In genomic region chr4:132056466-132056865, GRCh38 we compare ENCODE assay signal across 21 cellular contexts.
DNase-seq lines count a peak whose midpoint lies in the region; ATAC-seq and TF ChIP-seq lines count a peak whose summit lies in the region.
"Had no signal": no experiment of that assay in that cellular context is flagged by ENCODE, and none has a peak within 500 bp of the region (broad histone marks: within the 10 kb centered on the region; RNA-seq: fewer than 3 reads in every experiment).

No MANE protein-coding gene starts in this region.

- H3K4me2 ChIP-seq in IMR-90 (ENCODE audit: low read depth, low read length) (no peak overlapping the region), SU-DHL-6 (ENCODE audit: low read depth, low read length, poor library complexity, severe bottlenecking) (no peak overlapping the region)

- POLR2A ChIA-PET in IMR-90 (lab: Charles Lee; ENCODE audit: unreplicated experiment): no interaction called here

- no peak overlapping the region for H2BK120ac ChIP-seq in IMR-90 (ENCODE audit: low read depth, low read length)

- no peak overlapping the region for H3K14ac ChIP-seq in IMR-90 (replicated peaks; ENCODE audit: low read depth, low read length)

- H2BK15ac ChIP-seq in IMR-90 (ENCODE audit: low read depth, low read length): no peak overlapping the region

- H3K79me1 ChIP-seq in IMR-90 (ENCODE audit: low read depth in 1 of 2, low read length in 2 of 2): no peaks in the 10 kb centered on the region

- no peaks in the 10 kb centered on the region for H3K9me2 ChIP-seq in SU-DHL-6 (replicated peaks; ENCODE audit: insufficient read depth, low read length)

- DNase-seq in IMR-90: peak; percentile 16
- DNase-seq in choroid plexus epithelial cell (ENCODE audit: low read depth): peak; percentile 19
- DNase-seq in GM10266 (ENCODE audit: extremely low spot score): no peak
- DNase-seq in NCI-H345 treated with DMSO at 0.1 percent for 48 hours (lab: John Stamatoyannopoulos, UW; ENCODE audit: unreplicated experiment): no peak
- DNase-seq: CD4-positive, CD25-positive, alpha-beta regulatory T cell; DMS79; GOT3; Kasumi-1; MM.1S; NCI-H1048; NCI-H1417 treated with DMSO at 0.1 percent for 48 hours; NCI-H187 treated with DMSO at 0.1 percent for 48 hours; NCI-H2107; NCI-H510A; NCI-H748 treated with DMSO at 0.1 percent for 48 hours; OCI-M1 had no signal

- no peak overlapping the region for H4K91ac ChIP-seq in IMR-90 (ENCODE audit: insufficient read depth, low read depth, low read length)

- no peak for TF ChIP-seq RAD21 in IMR-90 (IDR thresholded peaks at IDR 0.05; ENCODE audit: low read length)

- dilution Hi-C loops in IMR-90 (cut with HindIII; ENCODE audit: low sequenced_read_pairs, unreplicated experiment): no loop called here

- H3K9me1 ChIP-seq in IMR-90 (ENCODE audit: insufficient read depth, low read length): peaks cover 2% of the 10 kb centered on the region; the same call in 1 of the 2 replicates

- H3K18ac ChIP-seq in IMR-90 (ENCODE audit: low read depth, low read length): no peak overlapping the region

- 89% methylated on average over 1 of the region's 1 CpG; no CpG with 5 or more reads in 1 of the 2 experiments for WGBS in IMR-90 (ENCODE audit: extremely low coverage in 2 of 2, insufficient read length in 1 of 2), 2 experiments

- no peaks in the 10 kb centered on the region; the same call in 1 of the 2 replicates for H3K9me3 ChIP-seq in IMR-90 (ENCODE audit: control insufficient read depth, insufficient read depth, low read length)
- no peaks in the 10 kb centered on the region for H3K9me3 ChIP-seq in SU-DHL-6 (ENCODE audit: insufficient read depth, low read length)
- H3K9me3 ChIP-seq: SJSA1 had no signal

- ATAC-seq in IMR-90 (ENCODE audit: low read depth) (no peak; the same call in 1 of the 2 replicates), HG02973 (IDR thresholded peaks at IDR 0.05; ENCODE audit: unreplicated experiment) (no peak), HG03521 (IDR thresholded peaks at IDR 0.05; ENCODE audit: unreplicated experiment) (no peak)
- ATAC-seq: HCT116 had no signal

- CTCF ChIA-PET in IMR-90 (lab: Yijun Ruan, JAX): no interaction called here

- H3K27me3 ChIP-seq in IMR-90 (ENCODE audit: control insufficient read depth, insufficient read depth, low read length) (no peaks in the 10 kb centered on the region), SU-DHL-6 (ENCODE audit: low read length) (no peaks in the 10 kb centered on the region)
- H3K27me3 ChIP-seq: SJSA1 had no signal

- no peak overlapping the region for H2BK5ac ChIP-seq in IMR-90 (ENCODE audit: low read depth, low read length, poor library complexity, severe bottlenecking)

- H2AK5ac ChIP-seq in IMR-90 (ENCODE audit: low read depth, low read length): no peak overlapping the region

- intact Hi-C loops in IMR-90 (cut with micrococcal nuclease): no loop called here

- TF ChIP-seq CTCF in IMR-90 (conservative IDR thresholded peaks at IDR 0.05; ENCODE audit: low read depth, low read length): no peak
- no peak for TF ChIP-seq CTCF in SU-DHL-6 (IDR thresholded peaks at IDR 0.05; ENCODE audit: insufficient read depth, low read length, poor library complexity, severe bottlenecking)
- no peak for TF ChIP-seq CTCF in choroid plexus epithelial cell (conservative IDR thresholded peaks at IDR 0.05; ENCODE audit: low read depth, low read length)
- no peak for TF ChIP-seq CTCF in GM10266 (IDR thresholded peaks at IDR 0.05; ENCODE audit: control insufficient read depth, insufficient read depth, low read depth, missing control alignments)

- no peaks in the 10 kb centered on the region for H3F3A ChIP-seq in SU-DHL-6 (ENCODE audit: insufficient read depth)

- in situ Hi-C loops in IMR-90 (cut with MboI; ENCODE audit: low sequenced_read_pairs): no loop called here

- H4K5ac ChIP-seq in IMR-90 (ENCODE audit: low read depth, low read length): no peak overlapping the region

- no TSS peak for BruUV-seq in IMR-90 (replicated peaks; lab: Mats Ljungman, UMichigan)

- no peak overlapping the region for H2BK20ac ChIP-seq in IMR-90 (ENCODE audit: low read depth, low read length)

- H3K79me2 ChIP-seq in SU-DHL-6 (ENCODE audit: insufficient read depth, low read length): no peaks in the 10 kb centered on the region

- no peaks in the 10 kb centered on the region for H3K4me1 ChIP-seq in IMR-90 (ENCODE audit: control insufficient read depth, insufficient read depth, low read length)
- H3K4me1 ChIP-seq: SJSA1 had no signal

- H4K20me1 ChIP-seq in IMR-90 (ENCODE audit: insufficient read depth, low read length) (no peaks in the 10 kb centered on the region), SU-DHL-6 (ENCODE audit: low read depth, low read length) (no peaks in the 10 kb centered on the region)

- H3K27ac ChIP-seq in IMR-90 (ENCODE audit: insufficient read depth, low read length) (no peak overlapping the region), SU-DHL-6 (ENCODE audit: low read depth, low read length) (no peak overlapping the region)
- H3K27ac ChIP-seq: SJSA1 had no signal

- H3K4ac ChIP-seq in IMR-90 (ENCODE audit: low read depth, low read length): no peak overlapping the region

- no peaks in the 10 kb centered on the region for H3K36me3 ChIP-seq in IMR-90 (ENCODE audit: control insufficient read depth, insufficient read depth, low read length)
- H3K36me3 ChIP-seq in SU-DHL-6 (ENCODE audit: low read length): no peaks in the 10 kb centered on the region
- H3K36me3 ChIP-seq: SJSA1 had no signal

- H2AK9ac ChIP-seq in IMR-90 (replicated peaks; ENCODE audit: low read depth, low read length, poor library complexity): no peak overlapping the region

- no peak overlapping the region for H3K23ac ChIP-seq in IMR-90 (ENCODE audit: low read depth, low read length)

- H3K4me3 ChIP-seq in IMR-90 (ENCODE audit: insufficient read depth, low read depth, low read length): no peak overlapping the region
- no peak overlapping the region for H3K4me3 ChIP-seq in SU-DHL-6 (ENCODE audit: insufficient read depth, low read length, poor library complexity, severe bottlenecking)
- no peak overlapping the region for H3K4me3 ChIP-seq in choroid plexus epithelial cell (ENCODE audit: low read depth, low read length)
- H3K4me3 ChIP-seq: SJSA1 had no signal

- H3K56ac ChIP-seq in IMR-90 (ENCODE audit: extremely low read depth, insufficient read depth, low read length): no peak overlapping the region

- TF ChIP-seq POLR2A in IMR-90 (IDR thresholded peaks at IDR 0.05; ENCODE audit: low read depth, low read length): no peak

- no peak overlapping the region for H4K8ac ChIP-seq in IMR-90 (ENCODE audit: low read depth in 2 of 2, low read length in 2 of 2)

- no peak overlapping the region for H2AFZ ChIP-seq in IMR-90 (replicated peaks; ENCODE audit: low read length, poor library complexity)
- H2AFZ ChIP-seq in SU-DHL-6 (ENCODE audit: low read depth, low read length, severe bottlenecking): peak overlapping the region; percentile 77

- H3K9ac ChIP-seq in IMR-90 (ENCODE audit: low read depth, low read length) (no peak overlapping the region), SU-DHL-6 (ENCODE audit: low read length) (no peak overlapping the region)

TF ChIP-seq in IMR-90, 13 proteins besides CTCF, POLR2A, EP300 and RAD21:
- TF ChIP-seq MAFK (IDR thresholded peaks at IDR 0.05; ENCODE audit: low read depth, low read length) (no peak), BHLHE40 (IDR thresholded peaks at IDR 0.05; ENCODE audit: low read depth, low read length) (no peak), CEBPB (IDR thresholded peaks at IDR 0.05; ENCODE audit: low read depth, low read length) (no peak), NFE2L2 (IDR thresholded peaks at IDR 0.05; ENCODE audit: low read depth, low read length) (no peak), USF2 (IDR thresholded peaks at IDR 0.05; ENCODE audit: low read depth, low read length) (no peak), SMC3 (IDR thresholded peaks at IDR 0.05; ENCODE audit: low read depth, low read length) (no peak), MXI1 (IDR thresholded peaks at IDR 0.05; ENCODE audit: borderline replicate concordance, low read depth, low read length) (no peak), RCOR1 (IDR thresholded peaks at IDR 0.05; ENCODE audit: insufficient replicate concordance, low read length) (no peak), FOS (IDR thresholded peaks at IDR 0.05; ENCODE audit: low read depth, low read length) (no peak), MAZ (IDR thresholded peaks at IDR 0.05; ENCODE audit: borderline replicate concordance, low read depth, low read length) (no peak), CHD1 (IDR thresholded peaks at IDR 0.05; ENCODE audit: low read depth, low read length) (no peak), RFX5 (IDR thresholded peaks at IDR 0.05; ENCODE audit: low read depth, low read length) (no peak)
- TF ChIP-seq, protein P1, sequence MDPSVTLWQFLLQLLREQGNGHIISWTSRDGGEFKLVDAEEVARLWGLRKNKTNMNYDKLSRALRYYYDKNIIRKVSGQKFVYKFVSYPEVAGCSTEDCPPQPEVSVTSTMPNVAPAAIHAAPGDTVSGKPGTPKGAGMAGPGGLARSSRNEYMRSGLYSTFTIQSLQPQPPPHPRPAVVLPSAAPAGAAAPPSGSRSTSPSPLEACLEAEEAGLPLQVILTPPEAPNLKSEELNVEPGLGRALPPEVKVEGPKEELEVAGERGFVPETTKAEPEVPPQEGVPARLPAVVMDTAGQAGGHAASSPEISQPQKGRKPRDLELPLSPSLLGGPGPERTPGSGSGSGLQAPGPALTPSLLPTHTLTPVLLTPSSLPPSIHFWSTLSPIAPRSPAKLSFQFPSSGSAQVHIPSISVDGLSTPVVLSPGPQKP (IDR thresholded peaks at IDR 0.05; ENCODE audit: borderline replicate concordance, low read depth, low read length): no peak

Comparison
In these comparisons a context has a peak if more than half of its experiments do, and no peak if none do; other contexts are left out.
1. DNase-seq: peak in IMR-90 (single experiment) and choroid plexus epithelial cell (single experiment); none in GM10266 (single experiment) and NCI-H345 treated with DMSO at 0.1 percent for 48 hours (single experiment).